In the genomic region with DNA sequence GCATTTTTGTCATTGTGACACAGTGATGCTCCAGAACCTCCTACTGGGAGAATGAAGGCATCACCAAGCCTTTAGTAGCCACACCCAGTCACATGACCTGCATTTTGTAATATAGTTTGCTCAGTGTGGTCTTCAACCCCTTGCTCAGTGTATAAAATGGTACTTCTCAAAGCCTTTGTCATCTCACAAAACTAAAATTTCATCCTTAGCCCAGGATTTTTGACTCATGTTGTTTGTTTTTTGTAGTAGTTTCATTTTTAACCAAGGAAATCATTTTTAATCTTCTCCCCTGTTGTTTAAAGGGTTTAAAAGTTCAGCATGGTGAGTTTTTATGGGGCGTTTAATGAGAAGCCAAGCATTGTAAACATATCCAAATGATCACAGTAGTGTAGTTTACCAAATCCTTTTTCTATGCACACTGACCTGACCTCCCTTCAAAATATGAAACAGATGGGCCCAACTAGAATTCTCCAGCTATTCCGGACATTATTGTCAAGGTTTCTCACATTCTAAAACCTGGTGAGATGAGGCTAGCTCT, we compare ENCODE assay signal across 15 cellular contexts. TPM values are rescaled to one million over a fixed set of nuclear protein-coding genes. Genes with fewer than 3 reads are reported as not detected.
A peak's percentile ranks its signal among the peaks of the same experiment; 100 is the strongest.
DNase-seq lines count a peak whose midpoint lies in the region; ATAC-seq, FAIRE-seq and TF ChIP-seq lines count a peak whose summit lies in the region.
"Had no signal": no experiment of that assay in that cellular context is flagged by ENCODE, and none has a peak within 500 bp of the region (broad histone marks: within the 10 kb centered on the region; RNA-seq: fewer than 3 reads in every experiment).

No MANE protein-coding gene starts in this region.

- no peak overlapping the region for H3K27ac Mint-ChIP-seq in activated naive CD4-positive, alpha-beta T cell treated with anti-CD3 and anti-CD28 coated beads for 36 hours
- H3K27ac Mint-ChIP-seq: activated T-cell treated with anti-CD3 and anti-CD28 coated beads, Interleukin-2, amount 50 U/mL, for 72 hours; IgD-negative memory B cell; naive thymus-derived CD8-positive, alpha-beta T cell; stimulated activated memory B cell treated with anti-CD40 and anti-IgM and Interleukin-4, amounts not matched to agents 10 μg/mL and 1 μg/mL and 100 μg/mL, for 72 hours had no signal

- no peak overlapping the region for H3K9ac ChIP-seq in subcutaneous abdominal adipose tissue (ENCODE audit: low read length in 5 of 5)

- H3K4me3 ChIP-seq in gastroesophageal sphincter = no peak overlapping the region
- H3K4me3 ChIP-seq in subcutaneous abdominal adipose tissue (ENCODE audit: low read depth in 1 of 5, low read length in 5 of 5) = no peak overlapping the region

- TF ChIP-seq CTCF in VCaP (conservative IDR thresholded peaks at IDR 0.05) (no peak), gastroesophageal sphincter (IDR thresholded peaks at IDR 0.05) (no peak)

- TF ChIP-seq POLR2A in gastroesophageal sphincter (IDR thresholded peaks at IDR 0.05) (no peak), GM12891 (IDR thresholded peaks at IDR 0.05; ENCODE audit: low read depth, low read length) (no peak)

- no peak for FAIRE-seq in GM12891 (lab: Jason Lieb, UNC)

- DNase-seq in GM04504 (ENCODE audit: low read depth) (peak; percentile 76), D341Med (ENCODE audit: low spot score) (no peak), GM12891 (ENCODE audit: insufficient read length, low spot score) (no peak), COR-L47 (lab: John Stamatoyannopoulos, UW) (no peak)
- no peak for DNase-seq in activated naive CD4-positive, alpha-beta T cell treated with anti-CD3 and anti-CD28 coated beads for 36 hours
- DNase-seq: activated T-cell treated with anti-CD3 and anti-CD28 coated beads, Interleukin-2, amount 50 U/mL, for 72 hours; DMS53; naive thymus-derived CD8-positive, alpha-beta T cell; NCI-H226; stimulated activated CD4-positive, alpha-beta T cell treated with anti-CD3 and anti-CD28 coated beads, Interleukin-15, amount 100 ng/mL, for 24 hours had no signal

- H3K9me3 Mint-ChIP-seq in activated naive CD4-positive, alpha-beta T cell treated with anti-CD3 and anti-CD28 coated beads for 36 hours = no peaks in the 10 kb centered on the region
- H3K9me3 Mint-ChIP-seq: activated T-cell treated with anti-CD3 and anti-CD28 coated beads, Interleukin-2, amount 50 U/mL, for 72 hours; IgD-negative memory B cell; naive thymus-derived CD8-positive, alpha-beta T cell; stimulated activated memory B cell treated with anti-CD40 and anti-IgM and Interleukin-4, amounts not matched to agents 10 μg/mL and 1 μg/mL and 100 μg/mL, for 72 hours had no signal

- no peak for TF ChIP-seq EP300 in gastroesophageal sphincter (IDR thresholded peaks at IDR 0.05)

- intact Hi-C loops in activated naive CD4-positive, alpha-beta T cell treated with anti-CD3 and anti-CD28 coated beads for 36 hours (cut with micrococcal nuclease) = no loop called here

- ATAC-seq in gastroesophageal sphincter = no peak
- ATAC-seq: activated T-cell treated with anti-CD3 and anti-CD28 coated beads, Interleukin-2, amount 50 U/mL, for 72 hours; naive thymus-derived CD8-positive, alpha-beta T cell; stimulated activated memory B cell treated with anti-CD40 and anti-IgM and Interleukin-4, amounts not matched to agents 10 μg/mL and 1 μg/mL and 100 μg/mL, for 72 hours had no signal

- peaks cover 4% of the 10 kb centered on the region for H3K27me3 Mint-ChIP-seq in activated naive CD4-positive, alpha-beta T cell treated with anti-CD3 and anti-CD28 coated beads for 36 hours (ENCODE audit: low read depth)
- H3K27me3 Mint-ChIP-seq: stimulated activated memory B cell treated with anti-CD40 and anti-IgM and Interleukin-4, amounts not matched to agents 10 μg/mL and 1 μg/mL and 100 μg/mL, for 72 hours had no signal

- no peak overlapping the region for H3K4me3 Mint-ChIP-seq in activated naive CD4-positive, alpha-beta T cell treated with anti-CD3 and anti-CD28 coated beads for 36 hours
- H3K4me3 Mint-ChIP-seq: activated T-cell treated with anti-CD3 and anti-CD28 coated beads, Interleukin-2, amount 50 U/mL, for 72 hours; IgD-negative memory B cell; naive thymus-derived CD8-positive, alpha-beta T cell; stimulated activated memory B cell treated with anti-CD40 and anti-IgM and Interleukin-4, amounts not matched to agents 10 μg/mL and 1 μg/mL and 100 μg/mL, for 72 hours had no signal

- no peaks in the 10 kb centered on the region for H3K27me3 ChIP-seq in gastroesophageal sphincter
- no peaks in the 10 kb centered on the region for H3K27me3 ChIP-seq in subcutaneous abdominal adipose tissue (ENCODE audit: control insufficient read depth in 5 of 5, insufficient read depth in 4 of 5, low read length in 5 of 5)

- peaks cover 24 to 78% (median 26%) of the 10 kb centered on the region in 3 donors for H3K4me1 ChIP-seq in gastroesophageal sphincter
- H3K4me1 ChIP-seq in subcutaneous abdominal adipose tissue (ENCODE audit: control insufficient read depth in 5 of 5, insufficient read depth in 5 of 5, low read length in 5 of 5) = peaks cover 2 to 40% (median 18%) of the 10 kb centered on the region in 5 donors

- H3K36me3 ChIP-seq in gastroesophageal sphincter (no peaks in the 10 kb centered on the region), subcutaneous abdominal adipose tissue (ENCODE audit: control insufficient read depth in 5 of 5, insufficient read depth in 5 of 5, low read length in 5 of 5) (peaks cover 0 to 3% (median 0%) of the 10 kb centered on the region in 5 donors)

- H3K9me3 ChIP-seq in gastroesophageal sphincter (no peaks in the 10 kb centered on the region), subcutaneous abdominal adipose tissue (ENCODE audit: control insufficient read depth in 5 of 5, low read length in 5 of 5) (no peaks in the 10 kb centered on the region)

- 10 to 15% methylated on average over 2 of the region's 2 CpGs for WGBS in gastroesophageal sphincter (ENCODE audit: low coverage in 1 of 2), 2 donors

- H3K27ac ChIP-seq in VCaP = peak overlapping the region; percentile 61
- H3K27ac ChIP-seq in gastroesophageal sphincter = peak overlapping the region; percentile 61 to 69 (median 66)
- H3K27ac ChIP-seq in subcutaneous abdominal adipose tissue (ENCODE audit: low read depth, low read length) = peak overlapping the region; percentile 20

- H3K36me3 Mint-ChIP-seq in activated naive CD4-positive, alpha-beta T cell treated with anti-CD3 and anti-CD28 coated beads for 36 hours (ENCODE audit: low read depth) = no peaks in the 10 kb centered on the region
- H3K36me3 Mint-ChIP-seq: IgD-negative memory B cell; naive thymus-derived CD8-positive, alpha-beta T cell; stimulated activated memory B cell treated with anti-CD40 and anti-IgM and Interleukin-4, amounts not matched to agents 10 μg/mL and 1 μg/mL and 100 μg/mL, for 72 hours had no signal

- CTCF ChIA-PET in activated naive CD4-positive, alpha-beta T cell treated with anti-CD3 and anti-CD28 coated beads for 36 hours (lab: Charles Lee) = interaction anchor here (1.0 kb wide), 1 partner anchor 20 kb away, joined by 6 read pairs; no protein-coding TSS in a partner anchor

- H3K4me1 Mint-ChIP-seq in activated naive CD4-positive, alpha-beta T cell treated with anti-CD3 and anti-CD28 coated beads for 36 hours (ENCODE audit: low read depth) = no peaks in the 10 kb centered on the region

TF ChIP-seq in GM12891, 5 proteins besides CTCF, POLR2A, EP300 and RAD21:
- TF ChIP-seq POU2F2 (IDR thresholded peaks at IDR 0.05; ENCODE audit: low read depth, low read length) (no peak), PAX5 (IDR thresholded peaks at IDR 0.05; ENCODE audit: insufficient read depth, low read length, severe bottlenecking) (no peak), POLR2AphosphoS5 (IDR thresholded peaks at IDR 0.05; ENCODE audit: low read depth, low read length) (no peak), SPI1 (IDR thresholded peaks at IDR 0.05; ENCODE audit: low read depth, low read length) (no peak)

RNA-seq across cellular contexts. Expression of gene SCHIP1, which starts 25.4 kb away (rescaled TPM):
- 10 to 100 TPM; 19.6 to 47.1 (median 30.2) TPM for total RNA-seq in gastroesophageal sphincter
- polyA plus RNA-seq in GM12891 (2012; ENCODE audit: low read depth, missing spikeins) = 2.8 TPM
- not detected for total RNA-seq in activated naive CD4-positive, alpha-beta T cell treated with anti-CD3 and anti-CD28 coated beads for 36 hours
- total RNA-seq: activated T-cell treated with anti-CD3 and anti-CD28 coated beads, Interleukin-2, amount 50 U/mL, for 72 hours; naive thymus-derived CD8-positive, alpha-beta T cell had no signal
- polyA plus RNA-seq: IgD-negative memory B cell; naive thymus-derived CD8-positive, alpha-beta T cell had no signal

Comparison
In these comparisons a context has a peak if more than half of its experiments do, and no peak if none do; other contexts are left out.
1. RNA of gene SCHIP1, which starts 25.4 kb away (total RNA-seq): 19.6 to 47.1 TPM in gastroesophageal sphincter; not detected in activated naive CD4-positive, alpha-beta T cell treated with anti-CD3 and anti-CD28 coated beads for 36 hours; every median in the first group is over 10 times any median in the second.
2. Peak in every context shown above with its lines, with median percentiles within 50 percentile points of each other: H3K27ac ChIP-seq.